18 cellular contexts compared by ENCODE assay signal in genomic region chr1:18918417-18918816, GRCh38. TPM values are rescaled to one million over a fixed set of nuclear protein-coding genes. Genes with fewer than 3 reads are reported as not detected.
DNase-seq lines count a peak whose midpoint lies in the region; ATAC-seq, FAIRE-seq and TF ChIP-seq lines count a peak whose summit lies in the region.
"Had no signal": no experiment of that assay in that cellular context is flagged by ENCODE, and none has a peak within 500 bp of the region (broad histone marks: within the 10 kb centered on the region; RNA-seq: fewer than 3 reads in every experiment).

No MANE protein-coding gene starts in this region.

- peak overlapping the region; percentile 66 for H3K27ac Mint-ChIP-seq in activated naive CD8-positive, alpha-beta T cell
- no peak overlapping the region for H3K27ac Mint-ChIP-seq in activated naive CD8-positive, alpha-beta T cell treated with anti-CD3 and anti-CD28 coated beads, Interleukin-2, amount 50 U/mL, for 24 hours
- peak overlapping the region; percentile 93 for H3K27ac Mint-ChIP-seq in stimulated activated effector memory CD8-positive, alpha-beta T cell treated with anti-CD3 and anti-CD28 coated beads, Interleukin-12 subunit alpha, Interleukin-12 subunit beta, amount 100 ng/mL, for 72 hours

- no peak overlapping the region for H3K23ac ChIP-seq in H1 (ENCODE audit: insufficient read length)

- H4K91ac ChIP-seq in H1 (replicated peaks; ENCODE audit: insufficient read length, low read length), result no peak overlapping the region

- H4K20me1 ChIP-seq in H1 (replicated peaks in 1 of 2; ENCODE audit: control insufficient read depth in 1 of 2, insufficient read depth in 2 of 2, low read length in 2 of 2), result no peaks in the 10 kb centered on the region

- no peak overlapping the region for H3K14ac ChIP-seq in H1 (ENCODE audit: insufficient read length)

- no peak overlapping the region for H3K4me2 ChIP-seq in H1 (ENCODE audit: insufficient read depth in 1 of 2, low read depth in 2 of 2, low read length in 2 of 2)
- H3K4me2 ChIP-seq: A549 had no signal

- no peaks in the 10 kb centered on the region for H3K9me3 ChIP-seq in HUES6 (ENCODE audit: control insufficient read depth, insufficient read depth, low read depth, low read length)
- no peaks in the 10 kb centered on the region for H3K9me3 ChIP-seq in H1 (ENCODE audit: insufficient read depth in 2 of 2, low read depth in 1 of 2, low read length in 1 of 2)
- H3K9me3 ChIP-seq: A549 had no signal

- H3K4me1 ChIP-seq in HUES6 (ENCODE audit: control insufficient read depth, insufficient read depth, low read length) (peaks cover 22% of the 10 kb centered on the region), H1 (replicated peaks in 1 of 4; ENCODE audit: control insufficient read depth in 3 of 4, insufficient read depth in 4 of 4, low read length in 3 of 4) (peaks cover 0 to 7% (median 3%) of the 10 kb centered on the region in 4 experiments; a peak in 6 of 7 replicates)

- no peak overlapping the region for H2BK120ac ChIP-seq in H1 (replicated peaks; ENCODE audit: low read depth, low read length)

- no peak for FAIRE-seq in H1 (lab: Jason Lieb, UNC)
- FAIRE-seq in GM19239 (lab: Jason Lieb, UNC), result no peak
- no peak for FAIRE-seq in GM12891 (lab: Jason Lieb, UNC)
- FAIRE-seq: A549, G401.6 had no signal

- peak in 1 of 2 experiments; percentile 5; a peak in 1 of 4 replicates for TF ChIP-seq RAD21 in H1 (IDR thresholded peaks at IDR 0.05 in 1 of 2, conservative IDR thresholded peaks at IDR 0.05 in 1 of 2; ENCODE audit: low read depth in 2 of 2, low read length in 2 of 2)

- no peak overlapping the region for H4K5ac ChIP-seq in H1 (ENCODE audit: insufficient read length, low read depth, low read length)

- ATAC-seq in activated naive CD8-positive, alpha-beta T cell treated with anti-CD3 and anti-CD28 coated beads, Interleukin-2, amount 50 U/mL, for 24 hours, result no peak
- no peak for ATAC-seq in stimulated activated effector memory CD8-positive, alpha-beta T cell treated with anti-CD3 and anti-CD28 coated beads, Interleukin-12 subunit alpha, Interleukin-12 subunit beta, amount 100 ng/mL, for 72 hours
- no peak for ATAC-seq in HG03097 (IDR thresholded peaks at IDR 0.05; ENCODE audit: low FRiP score, unreplicated experiment)
- ATAC-seq: A549 had no signal

- H2AK5ac ChIP-seq in H1 (ENCODE audit: low read depth, low read length), result no peak overlapping the region

- no peaks in the 10 kb centered on the region for H3K27me3 Mint-ChIP-seq in activated naive CD8-positive, alpha-beta T cell
- H3K27me3 Mint-ChIP-seq in activated naive CD8-positive, alpha-beta T cell treated with anti-CD3 and anti-CD28 coated beads, Interleukin-2, amount 50 U/mL, for 24 hours, result no peaks in the 10 kb centered on the region

- TF ChIP-seq EP300 in H1 (IDR thresholded peaks at IDR 0.05; ENCODE audit: borderline replicate concordance in 1 of 2, low read depth in 2 of 2, low read length in 2 of 2), result no peak

- no peak overlapping the region; the same call in 1 of the 2 replicates for H4K8ac ChIP-seq in H1 (ENCODE audit: extremely low read depth, insufficient read depth, low read length)

- no peak overlapping the region for H3K56ac ChIP-seq in H1 (replicated peaks; ENCODE audit: insufficient read length, low read depth, low read length)

- peak in 2 of 3 experiments; percentile 12 to 40; a peak in 2 of 4 replicates for TF ChIP-seq CTCF in H1 (IDR thresholded peaks at IDR 0.05; ENCODE audit: control extremely low read depth in 1 of 3, insufficient read depth in 1 of 3, low read depth in 1 of 3, low read length in 3 of 3)

- H3K4me3 ChIP-seq in HUES6 (ENCODE audit: low read depth, low read length) (no peak overlapping the region), H1 (ENCODE audit: extremely low read depth in 1 of 4, insufficient read depth in 2 of 4, low read depth in 3 of 4, low read length in 4 of 4) (no peak overlapping the region)
- H3K4me3 ChIP-seq: A549 had no signal

- H3K9ac ChIP-seq in HUES6 (ENCODE audit: low read length) (no peak overlapping the region), H1 (replicated peaks in 1 of 4; ENCODE audit: extremely low read depth in 1 of 4, low read depth in 3 of 4, low read length in 3 of 4) (no peak overlapping the region)

- H3K36me3 ChIP-seq in HUES6 (ENCODE audit: control insufficient read depth, insufficient read depth, low read length) (0 out of 2 replicates have a peak, but pooled peaks cover 3% of the 10 kb centered on the region), H1 (ENCODE audit: control insufficient read depth in 2 of 4, insufficient read depth in 4 of 4, low read length in 3 of 4) (no peaks in the 10 kb centered on the region)

- no peaks in the 10 kb centered on the region for H3K79me2 ChIP-seq in H1 (ENCODE audit: control insufficient read depth in 1 of 2, insufficient read depth in 2 of 2, low read length in 2 of 2)

- H3K27ac ChIP-seq in HUES6 (ENCODE audit: low read depth, low read length), result 0 out of 2 replicates have a peak overlapping the region, but pooled peaks have one; percentile 11
- no peak overlapping the region for H3K27ac ChIP-seq in H1 (ENCODE audit: low read depth, low read length)

- no peak overlapping the region for H2BK12ac ChIP-seq in H1 (ENCODE audit: low read depth, low read length)

- no peaks in the 10 kb centered on the region for H3K9me3 Mint-ChIP-seq in activated naive CD8-positive, alpha-beta T cell (ENCODE audit: low read depth)
- no peaks in the 10 kb centered on the region for H3K9me3 Mint-ChIP-seq in activated naive CD8-positive, alpha-beta T cell treated with anti-CD3 and anti-CD28 coated beads, Interleukin-2, amount 50 U/mL, for 24 hours
- no peaks in the 10 kb centered on the region for H3K9me3 Mint-ChIP-seq in stimulated activated effector memory CD8-positive, alpha-beta T cell treated with anti-CD3 and anti-CD28 coated beads, Interleukin-12 subunit alpha, Interleukin-12 subunit beta, amount 100 ng/mL, for 72 hours

- H3K4me1 Mint-ChIP-seq in activated naive CD8-positive, alpha-beta T cell (ENCODE audit: low read depth), result peaks cover 11% of the 10 kb centered on the region
- peaks cover 7% of the 10 kb centered on the region for H3K4me1 Mint-ChIP-seq in activated naive CD8-positive, alpha-beta T cell treated with anti-CD3 and anti-CD28 coated beads, Interleukin-2, amount 50 U/mL, for 24 hours
- H3K4me1 Mint-ChIP-seq in stimulated activated effector memory CD8-positive, alpha-beta T cell treated with anti-CD3 and anti-CD28 coated beads, Interleukin-12 subunit alpha, Interleukin-12 subunit beta, amount 100 ng/mL, for 72 hours, result peaks cover 30% of the 10 kb centered on the region

- H3K4me3 Mint-ChIP-seq in activated naive CD8-positive, alpha-beta T cell, result no peak overlapping the region
- H3K4me3 Mint-ChIP-seq in activated naive CD8-positive, alpha-beta T cell treated with anti-CD3 and anti-CD28 coated beads, Interleukin-2, amount 50 U/mL, for 24 hours, result no peak overlapping the region
- no peak overlapping the region for H3K4me3 Mint-ChIP-seq in stimulated activated effector memory CD8-positive, alpha-beta T cell treated with anti-CD3 and anti-CD28 coated beads, Interleukin-12 subunit alpha, Interleukin-12 subunit beta, amount 100 ng/mL, for 72 hours

- no peak overlapping the region for H2BK15ac ChIP-seq in H1 (ENCODE audit: low read length)

- TF ChIP-seq POLR2A in H1 (IDR thresholded peaks at IDR 0.05; ENCODE audit: control extremely low read depth in 1 of 2, low read depth in 2 of 2, low read length in 2 of 2) (no peak), GM12891 (IDR thresholded peaks at IDR 0.05; ENCODE audit: low read depth, low read length) (no peak)

- CTCF ChIA-PET in H1 (lab: Charles Lee; ENCODE audit: partially characterized antibody), result interaction anchor here (0.6 to 7.0 kb wide), 7 partner anchors 11 to 155 kb away, joined by 3 to 46 read pairs (median 3); no protein-coding TSS in a partner anchor

- H3K18ac ChIP-seq in H1 (ENCODE audit: extremely low read depth, low read length), result no peak overlapping the region

- no peak overlapping the region for H2AFZ ChIP-seq in H1 (ENCODE audit: low read length)

- H3K23me2 ChIP-seq in H1 (ENCODE audit: low read depth, low read length), result no peaks in the 10 kb centered on the region

- peak overlapping the region; percentile 70 for H3K4ac ChIP-seq in H1 (replicated peaks; ENCODE audit: insufficient read length, low read depth, low read length)

- no peak overlapping the region for H2BK5ac ChIP-seq in H1 (ENCODE audit: low read depth, low read length)

- peaks cover 2% of the 10 kb centered on the region for H3K36me3 Mint-ChIP-seq in activated naive CD8-positive, alpha-beta T cell
- peaks cover 6% of the 10 kb centered on the region for H3K36me3 Mint-ChIP-seq in activated naive CD8-positive, alpha-beta T cell treated with anti-CD3 and anti-CD28 coated beads, Interleukin-2, amount 50 U/mL, for 24 hours (ENCODE audit: low read depth)
- H3K36me3 Mint-ChIP-seq in stimulated activated effector memory CD8-positive, alpha-beta T cell treated with anti-CD3 and anti-CD28 coated beads, Interleukin-12 subunit alpha, Interleukin-12 subunit beta, amount 100 ng/mL, for 72 hours, result peaks cover 75% of the 10 kb centered on the region

- 95% methylated on average over 12 of the region's 14 CpGs; no CpG with 5 or more reads in 1 of the 2 experiments for WGBS in H1 (ENCODE audit: extremely low coverage in 1 of 2, insufficient coverage in 1 of 2, insufficient read length in 1 of 2, insufficient replicate concordance in 2 of 2, low coverage in 1 of 2, low lambda C conversion rate in 2 of 2, missing lambda C conversion rate in 1 of 2), 2 experiments

- POLR2A ChIA-PET in H1 (lab: Charles Lee; ENCODE audit: partially characterized antibody), result no interaction called here

- H3K79me1 ChIP-seq in H1 (ENCODE audit: low read depth, low read length), result 0 out of 2 replicates have a peak, but pooled peaks cover 3% of the 10 kb centered on the region

- no peaks in the 10 kb centered on the region for H3K27me3 ChIP-seq in HUES6 (ENCODE audit: control insufficient read depth, insufficient read depth, low read length)
- H3K27me3 ChIP-seq in H1 (replicated peaks in 1 of 4; ENCODE audit: control insufficient read depth in 3 of 4, extremely low read depth in 1 of 4, insufficient read depth in 3 of 4, low read length in 3 of 4), result no peaks in the 10 kb centered on the region

- no peak for DNase-seq in activated naive CD8-positive, alpha-beta T cell treated with anti-CD3 and anti-CD28 coated beads, Interleukin-2, amount 50 U/mL, for 24 hours
- DNase-seq in H1 (ENCODE audit: low read depth in 1 of 2, low spot score in 2 of 2) (no peak), GM19239 (ENCODE audit: insufficient read length, low spot score) (no peak), GM12891 (ENCODE audit: insufficient read length, low spot score) (no peak)
- DNase-seq in stimulated activated effector memory CD8-positive, alpha-beta T cell treated with anti-CD3 and anti-CD28 coated beads, Interleukin-12 subunit alpha, Interleukin-12 subunit beta, amount 100 ng/mL, for 72 hours (ENCODE audit: low spot score in 2 of 2), result no peak
- DNase-seq: DMS79, GOT3, NCI-H146, NCI-H226, NCI-H526, OCI-M1, RPMI8226 had no signal

- no peak overlapping the region for H2BK20ac ChIP-seq in H1 (ENCODE audit: low read length)

RNA-seq across cellular contexts. Expression of gene ALDH4A1, which starts 16.1 kb away (rescaled TPM):
- total RNA-seq in H1 (2021; fragmentation: NEBNext Ultra II Directional; extraction: Animal tissue kit (Norgen Biotek cat#: 25700)), result 29.4 and 30.3 TPM in 2 replicates
- 35.9 and 57.4 TPM in 2 replicates for polyA plus RNA-seq in H1 (2011; rRNA removed)
- 61.4 TPM for polyA plus RNA-seq in H1 (2011; cell fraction: cytosol; rRNA removed)
- 95.8 TPM for polyA plus RNA-seq in H1 (2011; cell fraction: nucleus; rRNA removed)
- polyA plus RNA-seq in H1 (2012, experiment 1 of 2), result 25.3 to 32.9 TPM (median 31.9 TPM) in 4 replicates
- polyA plus RNA-seq in H1 (2012, experiment 2 of 2), result 35.0 TPM
- polyA plus RNA-seq in H1 (2013, experiment 1 of 2), result 18.9 TPM
- 16.0 TPM for polyA plus RNA-seq in H1 (2013, experiment 2 of 2)
- 20.3 and 22.0 TPM in 2 replicates for polyA minus RNA-seq in H1 (2011; rRNA and poly(A)+ RNA removed)
- 21.8 TPM for polyA minus RNA-seq in H1 (2011; cell fraction: cytosol; rRNA and poly(A)+ RNA removed)
- polyA minus RNA-seq in H1 (2011; cell fraction: nucleus; rRNA and poly(A)+ RNA removed), result 21.5 TPM
- polyA plus RNA-seq in GM12891 (2012; ENCODE audit: low read depth, missing spikeins), result 8.5 TPM

RNA-seq across cellular contexts. Expression of gene IFFO2, which starts 38.1 kb away (rescaled TPM):
- total RNA-seq in H1 (2021; fragmentation: NEBNext Ultra II Directional; extraction: Animal tissue kit (Norgen Biotek cat#: 25700)), result 8.7 and 10.4 TPM in 2 replicates
- polyA plus RNA-seq in H1 (2011; rRNA removed), result 6.6 and 13.7 TPM in 2 replicates
- polyA plus RNA-seq in H1 (2011; cell fraction: cytosol; rRNA removed), result 5.2 TPM
- polyA plus RNA-seq in H1 (2011; cell fraction: nucleus; rRNA removed), result 8.2 TPM
- polyA plus RNA-seq in H1 (2012, experiment 1 of 2), result 4.2 to 6.0 TPM (median 5.4 TPM) in 4 replicates
- polyA plus RNA-seq in H1 (2012, experiment 2 of 2), result 5.2 TPM
- polyA plus RNA-seq in H1 (2013, experiment 1 of 2), result 3.5 TPM
- polyA plus RNA-seq in H1 (2013, experiment 2 of 2), result 3.6 TPM
- 4.0 and 4.8 TPM in 2 replicates for polyA minus RNA-seq in H1 (2011; rRNA and poly(A)+ RNA removed)
- polyA minus RNA-seq in H1 (2011; cell fraction: cytosol; rRNA and poly(A)+ RNA removed), result 4.8 TPM
- polyA minus RNA-seq in H1 (2011; cell fraction: nucleus; rRNA and poly(A)+ RNA removed), result 2.6 TPM
- 8.1 TPM for polyA plus RNA-seq in GM12891 (2012; ENCODE audit: low read depth, missing spikeins)

RNA-seq across cellular contexts. Expression of gene TAS1R2, which starts 59.0 kb away (rescaled TPM):
- total RNA-seq in H1 (2021; fragmentation: NEBNext Ultra II Directional; extraction: Animal tissue kit (Norgen Biotek cat#: 25700)), result not detected in 2 replicates
- polyA plus RNA-seq in H1 (2011; rRNA removed), result not detected in 2 replicates
- polyA plus RNA-seq in H1 (2011; cell fraction: cytosol; rRNA removed), result not detected
- not detected for polyA plus RNA-seq in H1 (2011; cell fraction: nucleus; rRNA removed)
- not detected in 4 replicates for polyA plus RNA-seq in H1 (2012, experiment 1 of 2)
- polyA plus RNA-seq in H1 (2012, experiment 2 of 2), result not detected
- polyA plus RNA-seq in H1 (2013, experiment 1 of 2), result not detected
- polyA plus RNA-seq in H1 (2013, experiment 2 of 2), result not detected
- polyA minus RNA-seq in H1 (2011; rRNA and poly(A)+ RNA removed), result not detected in 2 replicates
- polyA minus RNA-seq in H1 (2011; cell fraction: cytosol; rRNA and poly(A)+ RNA removed), result not detected
- polyA minus RNA-seq in H1 (2011; cell fraction: nucleus; rRNA and poly(A)+ RNA removed), result not detected
- polyA plus RNA-seq in GM12891 (2012; ENCODE audit: low read depth, missing spikeins), result not detected
- total RNA-seq: SK-MEL-5 had no signal
- polyA plus RNA-seq: A549 had no signal
